Comparison of ENCODE assay signal across 8 cellular contexts in the genomic region with DNA sequence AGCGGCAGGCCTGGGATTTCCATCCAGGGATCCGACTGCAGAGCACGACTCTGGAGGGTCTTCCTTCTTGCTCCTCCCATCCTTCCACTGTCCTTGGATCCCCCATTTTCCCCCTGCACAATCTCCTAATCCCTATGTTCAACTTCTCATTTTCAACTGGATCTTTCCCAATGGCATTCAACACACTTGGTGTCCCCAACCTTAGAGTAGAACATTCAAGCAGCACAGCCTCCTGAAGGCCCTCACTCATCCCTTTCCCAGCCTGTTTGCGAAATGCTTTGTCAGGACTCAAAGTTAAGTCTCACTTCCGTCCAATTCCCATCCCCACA. TPM values are rescaled to one million over a fixed set of nuclear protein-coding genes. Genes with fewer than 3 reads are reported as not detected.
DNase-seq lines count a peak whose midpoint lies in the region; ATAC-seq and TF ChIP-seq lines count a peak whose summit lies in the region.

No MANE protein-coding gene starts in this region.

- H3K27ac ChIP-seq in iPS-18a (ENCODE audit: low read length) (peak overlapping the region; percentile 75), stomach (peak overlapping the region; percentile 84 to 91 (median 85)), foreskin keratinocyte (no peak overlapping the region)

- peaks cover 43% of the 10 kb centered on the region for H3K36me3 Mint-ChIP-seq in activated CD8-positive, alpha-beta T cell treated with anti-CD3 and anti-CD28 coated beads for 36 hours (ENCODE audit: low read depth)

- H3K4me1 ChIP-seq in iPS-18a (ENCODE audit: control insufficient read depth, low read depth, low read length) (no peaks in the 10 kb centered on the region), stomach (peaks cover 17 to 40% (median 29%) of the 10 kb centered on the region in 4 donors), foreskin keratinocyte (peaks cover 8% of the 10 kb centered on the region)

- intact Hi-C loops in activated CD8-positive, alpha-beta T cell treated with anti-CD3 and anti-CD28 coated beads for 36 hours (cut with micrococcal nuclease) = no loop called here
- intact Hi-C loops in stomach (cut with DNase I; ENCODE audit: low total_unique reads) = no loop called here

- no peak for TF ChIP-seq POLR2A in stomach (IDR thresholded peaks at IDR 0.05)

- H3K36me3 ChIP-seq in iPS-18a (ENCODE audit: control insufficient read depth, low read depth, low read length) = peaks cover 35% of the 10 kb centered on the region
- H3K36me3 ChIP-seq in stomach = peaks cover 25 to 48% (median 46%) of the 10 kb centered on the region in 4 donors

- no peaks in the 10 kb centered on the region for H3K9me3 Mint-ChIP-seq in activated CD8-positive, alpha-beta T cell treated with anti-CD3 and anti-CD28 coated beads for 36 hours

- CTCF ChIA-PET in activated CD8-positive, alpha-beta T cell treated with anti-CD3 and anti-CD28 coated beads for 36 hours (lab: Charles Lee) = interaction anchor here (0.6 to 2.8 kb wide), 30 partner anchors 8 to 485 kb away, joined by 3 to 38 read pairs (median 4); partner anchors contain the start of genes ACAD9, RAB7A and RPN1

- 29 to 39% (median 33%) methylated on average over 5 of the region's 5 CpGs for WGBS in stomach, 5 donors

- peaks cover 29% of the 10 kb centered on the region for H3K4me1 Mint-ChIP-seq in activated CD8-positive, alpha-beta T cell treated with anti-CD3 and anti-CD28 coated beads for 36 hours (ENCODE audit: low read depth)

- POLR2A ChIA-PET in activated CD8-positive, alpha-beta T cell treated with anti-CD3 and anti-CD28 coated beads for 36 hours (lab: Charles Lee) = interaction anchor here (0.5 to 1.8 kb wide), 8 partner anchors 31 to 1057 kb away, joined by 3 to 8 read pairs (median 4); partner anchors contain the start of gene ACAD9

- peak overlapping the region; percentile 91 for H3K9ac ChIP-seq in iPS-18a (ENCODE audit: low read length)

- no peak for ATAC-seq in activated CD8-positive, alpha-beta T cell treated with anti-CD3 and anti-CD28 coated beads for 36 hours
- ATAC-seq in foreskin keratinocyte (no peak), HG03095 (IDR thresholded peaks at IDR 0.05; ENCODE audit: unreplicated experiment) (no peak)

- H3K4me3 ChIP-seq in iPS-18a (ENCODE audit: low read length) (peak overlapping the region; percentile 94), stomach (peak overlapping the region; percentile 60 to 91 (median 78))

- TF ChIP-seq EP300 in stomach (IDR thresholded peaks at IDR 0.05) = no peak

- DNase-seq in NCI-H82 (lab: John Stamatoyannopoulos, UW) (peak; percentile 42), NCI-H82 treated with DMSO at 0.1 percent for 48 hours (lab: John Stamatoyannopoulos, UW; ENCODE audit: unreplicated experiment) (no peak), stomach (no peak), foreskin keratinocyte (no peak), COR-L47 (lab: John Stamatoyannopoulos, UW) (no peak)
- no peak for DNase-seq in activated CD8-positive, alpha-beta T cell treated with anti-CD3 and anti-CD28 coated beads for 36 hours

- peak overlapping the region; percentile 95 for H3K4me3 Mint-ChIP-seq in activated CD8-positive, alpha-beta T cell treated with anti-CD3 and anti-CD28 coated beads for 36 hours

- no peak for TF ChIP-seq CTCF in activated CD8-positive, alpha-beta T cell treated with anti-CD3 and anti-CD28 coated beads for 36 hours (IDR thresholded peaks at IDR 0.05)
- TF ChIP-seq CTCF in stomach (IDR thresholded peaks at IDR 0.05) (no peak), foreskin keratinocyte (conservative IDR thresholded peaks at IDR 0.05) (no peak)

- peak overlapping the region; percentile 94 for H3K27ac Mint-ChIP-seq in activated CD8-positive, alpha-beta T cell treated with anti-CD3 and anti-CD28 coated beads for 36 hours

- no peaks in the 10 kb centered on the region for H3K27me3 ChIP-seq in iPS-18a (ENCODE audit: control insufficient read depth, insufficient read depth, low read length)
- no peaks in the 10 kb centered on the region for H3K27me3 ChIP-seq in stomach
- no peaks in the 10 kb centered on the region for H3K27me3 ChIP-seq in foreskin keratinocyte

- no peaks in the 10 kb centered on the region for H3K27me3 Mint-ChIP-seq in activated CD8-positive, alpha-beta T cell treated with anti-CD3 and anti-CD28 coated beads for 36 hours

- no peaks in the 10 kb centered on the region for H3K9me3 ChIP-seq in iPS-18a (ENCODE audit: control insufficient read depth, low read depth, low read length)
- no peaks in the 10 kb centered on the region for H3K9me3 ChIP-seq in stomach

RNA-seq across cellular contexts. Expression of gene RPN1, which starts 32.3 kb away (rescaled TPM):
- total RNA-seq in activated CD8-positive, alpha-beta T cell treated with anti-CD3 and anti-CD28 coated beads for 36 hours = 100 to 1,000 TPM; 133 TPM
- 100 to 1,000 TPM in 4 of 5 donors, 10 to 100 TPM in 1; 80.5 to 328 (median 131) TPM for total RNA-seq in stomach
- 10 to 100 TPM; 39.9 to 87.1 (median 83.0) TPM for polyA plus RNA-seq in stomach
- 268 and 307 TPM in 2 replicates for total RNA-seq in foreskin keratinocyte
- polyA plus RNA-seq in foreskin keratinocyte = 175 and 177 TPM in 2 replicates
